12 cellular contexts compared by ENCODE assay signal in genomic region chr7:45919231-45919825, GRCh38. TPM values are rescaled to one million over a fixed set of nuclear protein-coding genes. Genes with fewer than 3 reads are reported as not detected.
DNase-seq lines count a peak whose midpoint lies in the region; ATAC-seq, FAIRE-seq and TF ChIP-seq lines count a peak whose summit lies in the region.
"Had no signal": no experiment of that assay in that cellular context is flagged by ENCODE, and none has a peak within 500 bp of the region (broad histone marks: within the 10 kb centered on the region; RNA-seq: fewer than 3 reads in every experiment).

No MANE protein-coding gene starts in this region.

- no peak overlapping the region for H4K8ac ChIP-seq in neuronal stem cell (ENCODE audit: low read depth, low read length)

- H3K9ac ChIP-seq in HUES48 (ENCODE audit: low read depth, low read length): no peak overlapping the region
- H3K9ac ChIP-seq in endothelial cell of umbilical vein (replicated peaks; ENCODE audit: extremely low read depth, insufficient read depth, low read length): no peak overlapping the region
- H3K9ac ChIP-seq in neuronal stem cell (ENCODE audit: low read depth, low read length, poor library complexity): no peak overlapping the region

- H3K4me1 ChIP-seq in HUES48 (ENCODE audit: control insufficient read depth, insufficient read depth, low read length): peaks cover 41% of the 10 kb centered on the region
- H3K4me1 ChIP-seq in endothelial cell of umbilical vein (ENCODE audit: control insufficient read depth, extremely low read depth, insufficient read depth, low read length): peaks cover 28% of the 10 kb centered on the region
- peaks cover 8 to 22% of the 10 kb centered on the region in 2 donors for H3K4me1 ChIP-seq in neuronal stem cell (ENCODE audit: control insufficient read depth in 2 of 2, insufficient read depth in 1 of 2, low read depth in 1 of 2, low read length in 2 of 2)

- WGBS in neuronal stem cell (ENCODE audit: extremely low coverage in 2 of 2, insufficient read length in 2 of 2, insufficient replicate concordance in 1 of 2), 2 donors: no CpG with 5 or more reads among the region's 10 CpGs

- no peak overlapping the region for H3K23ac ChIP-seq in neuronal stem cell (ENCODE audit: low read depth, low read length, poor library complexity)

- H3K36me3 ChIP-seq in HUES48 (ENCODE audit: control insufficient read depth, insufficient read depth, low read length) (peaks cover 19% of the 10 kb centered on the region), endothelial cell of umbilical vein (ENCODE audit: control insufficient read depth in 2 of 2, extremely low read depth in 1 of 2, insufficient read depth in 2 of 2, low read length in 2 of 2) (no peaks in the 10 kb centered on the region), neuronal stem cell (replicated peaks in 1 of 2; ENCODE audit: control insufficient read depth in 2 of 2, insufficient read depth in 2 of 2, low read length in 2 of 2) (peaks cover 23 to 29% of the 10 kb centered on the region in 2 donors)

- H3K18ac ChIP-seq in neuronal stem cell (ENCODE audit: low read length): no peak overlapping the region

- no peak for TF ChIP-seq POLR2A in endothelial cell of umbilical vein (IDR thresholded peaks at IDR 0.05; ENCODE audit: low read depth, low read length)

- H3K27ac ChIP-seq in AG04450 (ENCODE audit: low read depth, low read length): no peak overlapping the region
- H3K27ac ChIP-seq in HUES48 (ENCODE audit: low read depth, low read length): no peak overlapping the region
- H3K27ac ChIP-seq in endothelial cell of umbilical vein (ENCODE audit: insufficient read depth, low read depth, low read length): no peak overlapping the region
- no peak overlapping the region for H3K27ac ChIP-seq in neuronal stem cell (replicated peaks; ENCODE audit: low read length)

- no peak overlapping the region for H2AK5ac ChIP-seq in neuronal stem cell (ENCODE audit: low read depth, low read length)

- no peak for ATAC-seq in HG03159 (IDR thresholded peaks at IDR 0.05; ENCODE audit: unreplicated experiment)

- H3K9me3 ChIP-seq in AG04450 (ENCODE audit: control insufficient read depth, insufficient read depth, low read length) (no peaks in the 10 kb centered on the region), HUES48 (ENCODE audit: control insufficient read depth, insufficient read depth, low read length) (no peaks in the 10 kb centered on the region), endothelial cell of umbilical vein (replicated peaks; ENCODE audit: control insufficient read depth, insufficient read depth, low read length) (no peaks in the 10 kb centered on the region), neuronal stem cell (replicated peaks in 1 of 2; ENCODE audit: control insufficient read depth in 2 of 2, insufficient read depth in 1 of 2, low read depth in 1 of 2, low read length in 2 of 2) (no peaks in the 10 kb centered on the region)

- H3K4me3 ChIP-seq in AG04450 (ENCODE audit: low read depth, low read length) (peak overlapping the region; percentile 67), HUES48 (ENCODE audit: low read depth, low read length) (peak overlapping the region; percentile 77), endothelial cell of umbilical vein (replicated peaks in 1 of 3; ENCODE audit: insufficient read depth in 1 of 3, low read depth in 1 of 3, low read length in 3 of 3) (no peak overlapping the region), neuronal stem cell (ENCODE audit: low read length in 2 of 2) (peak overlapping the region; percentile 65 to 98)

- POLR2A ChIA-PET in AG04450 (lab: Yijun Ruan, JAX) (no interaction called here), endothelial cell of umbilical vein (lab: Charles Lee) (no interaction called here)

- H4K91ac ChIP-seq in neuronal stem cell (ENCODE audit: low read depth, low read length, poor library complexity): no peak overlapping the region

- intact Hi-C loops in endothelial cell of umbilical vein (cut with micrococcal nuclease): no loop called here

- H3K4me2 ChIP-seq in endothelial cell of umbilical vein (ENCODE audit: insufficient read depth, low read length) (no peak overlapping the region), neuronal stem cell (ENCODE audit: insufficient read depth, low read length, poor library complexity, severe bottlenecking) (peak overlapping the region; percentile 84)

- no peak overlapping the region for H3K14ac ChIP-seq in neuronal stem cell (ENCODE audit: low read length)

- no peaks in the 10 kb centered on the region for H3K27me3 ChIP-seq in AG04450 (ENCODE audit: control insufficient read depth, insufficient read depth, low read length)
- H3K27me3 ChIP-seq in HUES48 (ENCODE audit: control insufficient read depth, insufficient read depth, low read length): peaks cover 55% of the 10 kb centered on the region
- H3K27me3 ChIP-seq in endothelial cell of umbilical vein (ENCODE audit: control insufficient read depth in 2 of 2, insufficient read depth in 2 of 2, low read length in 2 of 2): peaks cover 22 to 42% of the 10 kb centered on the region in 2 experiments
- H3K27me3 ChIP-seq in neuronal stem cell (ENCODE audit: control insufficient read depth in 3 of 3, insufficient read depth in 3 of 3, low read depth in 1 of 3, low read length in 3 of 3): peaks cover 0 to 26% (median 13%) of the 10 kb centered on the region in 3 experiments

- H3K79me1 ChIP-seq in neuronal stem cell (ENCODE audit: low read depth, low read length): no peaks in the 10 kb centered on the region

- CTCF ChIA-PET in AG04450 (lab: Charles Lee) (interaction anchor here (1.3 to 9.5 kb wide), 5 partner anchors 10 to 1261 kb away, joined by 4 to 167 read pairs (median 18); no protein-coding TSS in a partner anchor), endothelial cell of umbilical vein (lab: Charles Lee) (interaction anchor here (1.2 to 8.6 kb wide), 7 partner anchors 19 to 1335 kb away, joined by 4 to 149 read pairs (median 24); partner anchors contain the start of gene IGFBP1)

- no peak overlapping the region for H2BK120ac ChIP-seq in neuronal stem cell (ENCODE audit: low read depth, low read length)

- FAIRE-seq in endothelial cell of umbilical vein (lab: Jason Lieb, UNC): no peak

- no peaks in the 10 kb centered on the region for H3K79me2 ChIP-seq in endothelial cell of umbilical vein (ENCODE audit: control insufficient read depth, insufficient read depth, low read length)

- H3K9me1 ChIP-seq in endothelial cell of umbilical vein (replicated peaks; ENCODE audit: control insufficient read depth, extremely low read depth, insufficient read depth, low read length): no peaks in the 10 kb centered on the region

- H2BK5ac ChIP-seq in neuronal stem cell (ENCODE audit: low read length): no peak overlapping the region

- BruUV-seq in endothelial cell of umbilical vein (replicated peaks; lab: Mats Ljungman, UMichigan): TSS peak; percentile 16

- TF ChIP-seq CTCF in AG04450 (IDR thresholded peaks at IDR 0.05; ENCODE audit: low read depth, low read length) (no peak), endothelial cell of umbilical vein (IDR thresholded peaks at IDR 0.05; ENCODE audit: extremely low read depth in 1 of 2, insufficient read depth in 1 of 2, low read depth in 1 of 2, low read length in 2 of 2) (no peak)

- no peak overlapping the region for H3K4ac ChIP-seq in neuronal stem cell (ENCODE audit: low read length)

- H2BK15ac ChIP-seq in neuronal stem cell (ENCODE audit: low read length): no peak overlapping the region

- no peak overlapping the region for H2BK12ac ChIP-seq in neuronal stem cell (ENCODE audit: low read length)

- dilution Hi-C loops in endothelial cell of umbilical vein (cut with MboI; ENCODE audit: extremely low pct_ligation_motif_present, low sequenced_read_pairs): no loop called here

- no peaks in the 10 kb centered on the region for H4K20me1 ChIP-seq in endothelial cell of umbilical vein (replicated peaks; ENCODE audit: control insufficient read depth, extremely low read depth, insufficient read depth, low read length)

- H2AFZ ChIP-seq in endothelial cell of umbilical vein (ENCODE audit: low read depth, low read length): no peak overlapping the region
- no peak overlapping the region for H2AFZ ChIP-seq in neuronal stem cell (ENCODE audit: low read length)

- DNase-seq in AG04450 (ENCODE audit: low read depth, low spot score): no peak
- DNase-seq in endothelial cell of umbilical vein (ENCODE audit: low read depth, low spot score): no peak
- DNase-seq in neuronal stem cell (ENCODE audit: low spot score): no peak
- DNase-seq in stimulated activated CD4-positive, alpha-beta T cell treated with anti-CD3 and anti-CD28 coated beads, Interleukin-4, amount 100 ng/mL, for 24 hours: no peak
- no peak for DNase-seq in NCI-H187 treated with DMSO at 0.1 percent for 48 hours (lab: John Stamatoyannopoulos, UW)
- DNase-seq in stimulated activated CD4-positive, alpha-beta T cell treated with anti-CD3 and anti-CD28 coated beads, Interleukin-2, amount 100 ng/mL, for 48 hours: no peak
- DNase-seq: NCI-H226, T-helper 1 cell had no signal

RNA-seq across cellular contexts. Expression of gene IGFBP3, which starts 1.7 kb away (rescaled TPM):
- polyA plus RNA-seq in AG04450 (2011; rRNA removed): 169 and 220 TPM in 2 replicates
- 77.4 and 91.0 TPM in 2 replicates for polyA minus RNA-seq in AG04450 (2011; rRNA and poly(A)+ RNA removed)
- 8.1 and 10.1 TPM in 2 replicates for total RNA-seq in endothelial cell of umbilical vein
- polyA plus RNA-seq in endothelial cell of umbilical vein: 3.0 and 3.4 TPM in 2 replicates
- polyA plus RNA-seq in endothelial cell of umbilical vein (2011; cell fraction: cytosol; rRNA removed): 4.6 and 5.3 TPM in 2 replicates
- polyA plus RNA-seq in endothelial cell of umbilical vein (2011; cell fraction: nucleus; rRNA removed): 7.2 and 7.5 TPM in 2 replicates
- 5.1 and 9.2 TPM in 2 replicates for polyA plus RNA-seq in endothelial cell of umbilical vein (2012)
- 2.1 and 2.2 TPM in 2 replicates for polyA minus RNA-seq in endothelial cell of umbilical vein
- polyA minus RNA-seq in endothelial cell of umbilical vein (2011; cell fraction: cytosol; rRNA and poly(A)+ RNA removed): 46.0 TPM
- 4.3 and 7.6 TPM in 2 replicates for polyA minus RNA-seq in endothelial cell of umbilical vein (2011; cell fraction: nucleus; rRNA and poly(A)+ RNA removed)
- polyA plus RNA-seq in neuronal stem cell (2013, experiment 1 of 2): 149 TPM
- polyA plus RNA-seq in neuronal stem cell (2013, experiment 2 of 2): 151 TPM

RNA-seq across cellular contexts. Expression of gene IGFBP1, which starts 31.0 kb away (rescaled TPM):
- polyA plus RNA-seq in AG04450 (2011; rRNA removed): 0.07 TPM in 1 of 2 replicates, not detected in the other
- not detected in 2 replicates for polyA minus RNA-seq in AG04450 (2011; rRNA and poly(A)+ RNA removed)
- 2.3 and 4.0 TPM in 2 replicates for total RNA-seq in endothelial cell of umbilical vein
- polyA plus RNA-seq in endothelial cell of umbilical vein: 0.56 and 0.57 TPM in 2 replicates
- 0.76 and 0.97 TPM in 2 replicates for polyA plus RNA-seq in endothelial cell of umbilical vein (2011; cell fraction: cytosol; rRNA removed)
- polyA plus RNA-seq in endothelial cell of umbilical vein (2011; cell fraction: nucleus; rRNA removed): 1.2 TPM in 2 replicates
- 4.4 and 7.2 TPM in 2 replicates for polyA plus RNA-seq in endothelial cell of umbilical vein (2012)
- polyA minus RNA-seq in endothelial cell of umbilical vein: 0.27 TPM in 1 of 2 replicates, not detected in the other
- not detected for polyA minus RNA-seq in endothelial cell of umbilical vein (2011; cell fraction: cytosol; rRNA and poly(A)+ RNA removed)
- 0.53 and 0.58 TPM in 2 replicates for polyA minus RNA-seq in endothelial cell of umbilical vein (2011; cell fraction: nucleus; rRNA and poly(A)+ RNA removed)
- not detected for polyA plus RNA-seq in neuronal stem cell (2013, experiment 1 of 2)
- not detected for polyA plus RNA-seq in neuronal stem cell (2013, experiment 2 of 2)

RNA-seq across cellular contexts. Expression of gene CCDC201, which starts 46.4 kb away (rescaled TPM):
- polyA plus RNA-seq in AG04450 (2011; rRNA removed) (not detected in 2 replicates), endothelial cell of umbilical vein (not detected in 2 replicates)
- polyA minus RNA-seq in AG04450 (2011; rRNA and poly(A)+ RNA removed): not detected in 2 replicates
- total RNA-seq in endothelial cell of umbilical vein: not detected in 2 replicates
- not detected in 2 replicates for polyA plus RNA-seq in endothelial cell of umbilical vein (2011; cell fraction: cytosol; rRNA removed)
- not detected in 2 replicates for polyA plus RNA-seq in endothelial cell of umbilical vein (2011; cell fraction: nucleus; rRNA removed)
- not detected in 2 replicates for polyA plus RNA-seq in endothelial cell of umbilical vein (2012)
- polyA minus RNA-seq in endothelial cell of umbilical vein: not detected in 2 replicates
- polyA minus RNA-seq in endothelial cell of umbilical vein (2011; cell fraction: cytosol; rRNA and poly(A)+ RNA removed): not detected
- not detected in 2 replicates for polyA minus RNA-seq in endothelial cell of umbilical vein (2011; cell fraction: nucleus; rRNA and poly(A)+ RNA removed)
- polyA plus RNA-seq in neuronal stem cell (2013, experiment 1 of 2): 0.01 TPM
- not detected for polyA plus RNA-seq in neuronal stem cell (2013, experiment 2 of 2)
- total RNA-seq: Daoy, lung microvascular endothelial cell had no signal

Comparison
In these comparisons a context has a peak if more than half of its experiments do, and no peak if none do; other contexts are left out.
1. H3K4me3 ChIP-seq: peak in AG04450 (single experiment), HUES48 (single experiment) and neuronal stem cell (2 of 2); none in endothelial cell of umbilical vein (0 of 3).
2. RNA of gene IGFBP3, which starts 1.7 kb away (polyA plus RNA-seq): 169 to 220 TPM in AG04450; 3.0 to 9.2 TPM in endothelial cell of umbilical vein; every median in the first group is over 10 times any median in the second.